8 cellular contexts compared by ENCODE assay signal in the genomic region with DNA sequence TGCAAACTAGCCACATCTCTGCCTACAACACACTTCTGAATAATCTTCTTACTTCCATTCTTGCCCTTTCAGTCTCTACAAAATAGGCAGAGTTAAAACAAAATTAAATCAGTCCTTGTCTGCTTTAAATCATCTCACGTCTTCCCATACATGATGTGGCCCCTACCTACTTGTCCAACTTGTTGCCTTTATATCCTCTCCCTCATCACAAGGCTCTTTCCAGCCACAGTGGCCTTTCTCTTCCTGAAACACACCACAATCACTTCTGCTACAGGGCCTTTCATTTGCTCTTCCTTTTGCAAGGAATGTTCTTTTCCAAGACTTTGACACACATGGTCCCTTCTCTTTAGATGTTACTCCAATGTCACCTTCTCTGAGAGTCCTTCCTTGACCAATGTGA. TPM values are rescaled to one million over a fixed set of nuclear protein-coding genes. Genes with fewer than 3 reads are reported as not detected.
A peak's percentile ranks its signal among the peaks of the same experiment; 100 is the strongest.
DNase-seq lines count a peak whose midpoint lies in the region; ATAC-seq and TF ChIP-seq lines count a peak whose summit lies in the region.
"Had no signal": no experiment of that assay in that cellular context is flagged by ENCODE, and none has a peak within 500 bp of the region (broad histone marks: within the 10 kb centered on the region; RNA-seq: fewer than 3 reads in every experiment).

No MANE protein-coding gene starts in this region.

- H3K27me3 Mint-ChIP-seq in chondrocyte (ENCODE audit: low read depth) = no peaks in the 10 kb centered on the region
- H3K27me3 Mint-ChIP-seq: type B pancreatic cell had no signal

- H3K4me1 Mint-ChIP-seq in chondrocyte (ENCODE audit: low read depth) = peaks cover 14% of the 10 kb centered on the region

- no peak overlapping the region for H3K27ac ChIP-seq in SK-N-MC
- no peak overlapping the region for H3K27ac ChIP-seq in thymus (ENCODE audit: low read depth)

- H3K36me3 ChIP-seq in HAP-1 (replicated peaks) (peaks cover 8% of the 10 kb centered on the region; the same call in 1 of the 2 replicates), SK-N-MC (ENCODE audit: insufficient read depth, low read length) (peaks cover 44% of the 10 kb centered on the region), thymus (ENCODE audit: control insufficient read depth, insufficient read depth) (no peaks in the 10 kb centered on the region)

- H3K4me3 Mint-ChIP-seq in chondrocyte (ENCODE audit: unreplicated experiment) = no peak overlapping the region
- H3K4me3 Mint-ChIP-seq: type B pancreatic cell had no signal

- H3K4me3 ChIP-seq in HAP-1 = peak overlapping the region; percentile 82
- peak overlapping the region; percentile 96 for H3K4me3 ChIP-seq in SK-N-MC
- H3K4me3 ChIP-seq in iPS-11a (ENCODE audit: low read depth, low read length) = peak overlapping the region; percentile 92
- H3K4me3 ChIP-seq in thymus (ENCODE audit: low read length) = peak overlapping the region; percentile 78

- H3K9me3 ChIP-seq in HAP-1 (no peaks in the 10 kb centered on the region), SK-N-MC (ENCODE audit: low read depth, low read length) (0 out of 2 replicates have a peak, but pooled peaks cover 3% of the 10 kb centered on the region), thymus (ENCODE audit: control insufficient read depth) (no peaks in the 10 kb centered on the region)

- no peak for TF ChIP-seq CTCF in chondrocyte (IDR thresholded peaks at IDR 0.05)

- WGBS in thymus = 25% methylated on average over 1 of the region's 1 CpG

- H3K9ac ChIP-seq in SK-N-MC (ENCODE audit: insufficient read length) = peak overlapping the region; percentile 99

- no peaks in the 10 kb centered on the region for H3K9me3 Mint-ChIP-seq in chondrocyte (ENCODE audit: low read depth)
- H3K9me3 Mint-ChIP-seq: type B pancreatic cell had no signal

- peaks cover 2% of the 10 kb centered on the region for H3K36me3 Mint-ChIP-seq in chondrocyte (ENCODE audit: low read depth)

- H3K4me1 ChIP-seq in HAP-1 (peaks cover 42% of the 10 kb centered on the region), thymus (ENCODE audit: control insufficient read depth, insufficient read depth, low read length) (peaks cover 20% of the 10 kb centered on the region)

- in situ Hi-C loops in HAP-1 (cut with MboI; ENCODE audit: low sequenced_read_pairs) = no loop called here

- DNase-seq in HAP-1 (ENCODE audit: low spot score in 2 of 2) (no peak), SK-N-MC (ENCODE audit: low read depth, low spot score) (no peak), chondrocyte (ENCODE audit: low spot score) (no peak), NCI-H748 treated with DMSO at 0.1 percent for 48 hours (lab: John Stamatoyannopoulos, UW) (no peak)

- ATAC-seq in HG03159 (IDR thresholded peaks at IDR 0.05; ENCODE audit: unreplicated experiment) = no peak

- no peak overlapping the region for H3K27ac Mint-ChIP-seq in chondrocyte (ENCODE audit: unreplicated experiment)
- H3K27ac Mint-ChIP-seq: type B pancreatic cell had no signal

- H3K27me3 ChIP-seq in HAP-1 (ENCODE audit: low read depth) (no peaks in the 10 kb centered on the region), thymus (ENCODE audit: control insufficient read depth, insufficient read depth) (no peaks in the 10 kb centered on the region)

RNA-seq across cellular contexts. Expression of a gene that starts 1.7 kb away (rescaled TPM):
- 52.0 TPM for polyA plus RNA-seq in thymus
- 29.1 to 37.5 TPM (median 29.6 TPM) in 3 replicates for total RNA-seq in chondrocyte
